ENCODE assay signal across 1 cellular context in the genomic region with DNA sequence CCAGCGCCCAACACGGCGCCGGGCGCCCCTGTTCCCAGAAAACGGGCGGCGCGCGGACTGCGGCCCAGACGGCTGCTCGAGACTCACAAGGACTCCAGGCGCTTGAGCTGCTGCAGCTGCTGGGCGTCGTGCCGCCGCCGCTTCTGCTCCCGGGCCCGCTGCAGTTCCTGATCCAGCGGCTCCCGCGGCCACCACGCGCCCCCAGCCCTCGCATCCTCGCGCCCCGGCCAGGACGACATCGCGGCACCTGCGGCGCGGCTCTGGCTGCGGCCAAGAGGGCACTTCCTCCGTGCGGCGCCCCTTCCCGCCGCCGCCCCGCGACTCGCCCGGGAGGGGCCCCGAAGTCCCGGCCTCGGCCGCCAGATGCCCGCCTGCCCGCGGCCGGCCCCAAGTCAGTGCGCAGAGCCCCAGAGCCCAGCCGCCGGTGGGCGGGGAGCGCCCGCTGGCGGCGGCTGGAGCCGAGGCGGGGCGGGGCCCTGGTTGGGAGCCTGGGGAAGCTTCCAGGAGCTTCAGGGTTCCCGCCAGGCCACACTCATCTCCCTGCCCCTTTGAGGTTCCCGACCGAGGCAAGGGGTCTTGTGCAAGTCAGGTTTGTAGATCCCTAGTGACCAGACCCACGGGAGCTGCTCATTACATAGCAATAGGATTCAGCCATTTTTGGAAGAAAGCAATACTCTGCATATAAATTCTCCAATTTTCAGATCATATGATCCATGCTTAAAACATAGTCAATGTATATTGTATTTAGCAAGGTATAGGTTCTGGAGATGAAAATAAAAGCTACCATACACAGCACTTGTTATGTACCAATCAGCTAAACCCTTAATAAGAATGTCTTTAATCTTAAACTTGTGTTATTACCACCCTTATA.
TF ChIP-seq lines count a peak whose summit lies in the region.

No MANE protein-coding gene starts in this region.

TF ChIP-seq in WTC11, 78 proteins besides CTCF, POLR2A, EP300 and RAD21 (continued from another document):
- no peak for TF ChIP-seq ATF2 (CRISPR knock-in tag; IDR thresholded peaks at IDR 0.05; ENCODE audit: borderline replicate concordance, low read depth)
- no peak for TF ChIP-seq GRHL2 (CRISPR knock-in tag; IDR thresholded peaks at IDR 0.05; ENCODE audit: insufficient replicate concordance, severe bottlenecking)
- no peak for TF ChIP-seq ZNF138 (CRISPR knock-in tag; conservative IDR thresholded peaks at IDR 0.05)
- TF ChIP-seq TCF7 (CRISPR knock-in tag; IDR thresholded peaks at IDR 0.05; ENCODE audit: low read depth), result 0 out of 2 replicates have a peak, but pooled peaks have one; percentile 36
- TF ChIP-seq NR2C2 (CRISPR knock-in tag; IDR thresholded peaks at IDR 0.05), result no peak
- no peak; the same call in 1 of the 2 replicates for TF ChIP-seq TEAD4 (CRISPR knock-in tag; IDR thresholded peaks at IDR 0.05)
- TF ChIP-seq FOXP4 (CRISPR knock-in tag; IDR thresholded peaks at IDR 0.05), result peak; percentile 68; the same call in 1 of the 2 replicates
- no peak for TF ChIP-seq ZNF423 (CRISPR knock-in tag; IDR thresholded peaks at IDR 0.05)
- no peak for TF ChIP-seq GABPB1 (CRISPR knock-in tag; IDR thresholded peaks at IDR 0.05)
- TF ChIP-seq, protein P1, sequence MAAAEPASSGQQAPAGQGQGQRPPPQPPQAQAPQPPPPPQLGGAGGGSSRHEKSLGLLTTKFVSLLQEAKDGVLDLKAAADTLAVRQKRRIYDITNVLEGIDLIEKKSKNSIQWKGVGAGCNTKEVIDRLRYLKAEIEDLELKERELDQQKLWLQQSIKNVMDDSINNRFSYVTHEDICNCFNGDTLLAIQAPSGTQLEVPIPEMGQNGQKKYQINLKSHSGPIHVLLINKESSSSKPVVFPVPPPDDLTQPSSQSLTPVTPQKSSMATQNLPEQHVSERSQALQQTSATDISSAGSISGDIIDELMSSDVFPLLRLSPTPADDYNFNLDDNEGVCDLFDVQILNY (CRISPR knock-in tag; IDR thresholded peaks at IDR 0.05), result peak; percentile 55; the same call in 1 of the 2 replicates
- TF ChIP-seq, protein P2, sequence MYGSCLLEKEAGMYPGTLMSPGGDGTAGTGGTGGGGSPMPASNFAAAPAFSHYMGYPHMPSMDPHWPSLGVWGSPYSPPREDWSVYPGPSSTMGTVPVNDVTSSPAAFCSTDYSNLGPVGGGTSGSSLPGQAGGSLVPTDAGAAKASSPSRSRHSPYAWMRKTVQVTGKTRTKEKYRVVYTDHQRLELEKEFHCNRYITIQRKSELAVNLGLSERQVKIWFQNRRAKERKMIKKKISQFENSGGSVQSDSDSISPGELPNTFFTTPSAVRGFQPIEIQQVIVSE (CRISPR knock-in tag; IDR thresholded peaks at IDR 0.05; ENCODE audit: borderline replicate concordance), result no peak
- TF ChIP-seq SP1 (CRISPR knock-in tag; conservative IDR thresholded peaks at IDR 0.05), result peak; percentile 28
- peak; percentile 89 for TF ChIP-seq FOXP1 (CRISPR knock-in tag; IDR thresholded peaks at IDR 0.05; ENCODE audit: borderline replicate concordance)
- TF ChIP-seq, protein P3, sequence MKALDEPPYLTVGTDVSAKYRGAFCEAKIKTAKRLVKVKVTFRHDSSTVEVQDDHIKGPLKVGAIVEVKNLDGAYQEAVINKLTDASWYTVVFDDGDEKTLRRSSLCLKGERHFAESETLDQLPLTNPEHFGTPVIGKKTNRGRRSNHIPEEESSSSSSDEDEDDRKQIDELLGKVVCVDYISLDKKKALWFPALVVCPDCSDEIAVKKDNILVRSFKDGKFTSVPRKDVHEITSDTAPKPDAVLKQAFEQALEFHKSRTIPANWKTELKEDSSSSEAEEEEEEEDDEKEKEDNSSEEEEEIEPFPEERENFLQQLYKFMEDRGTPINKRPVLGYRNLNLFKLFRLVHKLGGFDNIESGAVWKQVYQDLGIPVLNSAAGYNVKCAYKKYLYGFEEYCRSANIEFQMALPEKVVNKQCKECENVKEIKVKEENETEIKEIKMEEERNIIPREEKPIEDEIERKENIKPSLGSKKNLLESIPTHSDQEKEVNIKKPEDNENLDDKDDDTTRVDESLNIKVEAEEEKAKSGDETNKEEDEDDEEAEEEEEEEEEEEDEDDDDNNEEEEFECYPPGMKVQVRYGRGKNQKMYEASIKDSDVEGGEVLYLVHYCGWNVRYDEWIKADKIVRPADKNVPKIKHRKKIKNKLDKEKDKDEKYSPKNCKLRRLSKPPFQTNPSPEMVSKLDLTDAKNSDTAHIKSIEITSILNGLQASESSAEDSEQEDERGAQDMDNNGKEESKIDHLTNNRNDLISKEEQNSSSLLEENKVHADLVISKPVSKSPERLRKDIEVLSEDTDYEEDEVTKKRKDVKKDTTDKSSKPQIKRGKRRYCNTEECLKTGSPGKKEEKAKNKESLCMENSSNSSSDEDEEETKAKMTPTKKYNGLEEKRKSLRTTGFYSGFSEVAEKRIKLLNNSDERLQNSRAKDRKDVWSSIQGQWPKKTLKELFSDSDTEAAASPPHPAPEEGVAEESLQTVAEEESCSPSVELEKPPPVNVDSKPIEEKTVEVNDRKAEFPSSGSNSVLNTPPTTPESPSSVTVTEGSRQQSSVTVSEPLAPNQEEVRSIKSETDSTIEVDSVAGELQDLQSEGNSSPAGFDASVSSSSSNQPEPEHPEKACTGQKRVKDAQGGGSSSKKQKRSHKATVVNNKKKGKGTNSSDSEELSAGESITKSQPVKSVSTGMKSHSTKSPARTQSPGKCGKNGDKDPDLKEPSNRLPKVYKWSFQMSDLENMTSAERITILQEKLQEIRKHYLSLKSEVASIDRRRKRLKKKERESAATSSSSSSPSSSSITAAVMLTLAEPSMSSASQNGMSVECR (CRISPR knock-in tag; IDR thresholded peaks at IDR 0.05; ENCODE audit: borderline replicate concordance), result no peak
- no peak for TF ChIP-seq ZNF416 (CRISPR knock-in tag; IDR thresholded peaks at IDR 0.05)
- TF ChIP-seq SMAD3 (CRISPR knock-in tag; IDR thresholded peaks at IDR 0.05; ENCODE audit: borderline replicate concordance), result no peak
- 0 out of 2 replicates have a peak, but pooled peaks have one; percentile 18 for TF ChIP-seq ZNF317 (CRISPR knock-in tag; IDR thresholded peaks at IDR 0.05; ENCODE audit: borderline replicate concordance, low read depth)
- TF ChIP-seq ETV6 (CRISPR knock-in tag; IDR thresholded peaks at IDR 0.05), result 0 out of 2 replicates have a peak, but pooled peaks have one; percentile 52
